In genomic region chr22:46290121-46290842, GRCh38 we compare ENCODE assay signal across 18 cellular contexts. TPM values are rescaled to one million over a fixed set of nuclear protein-coding genes. Genes with fewer than 3 reads are reported as not detected.
DNase-seq lines count a peak whose midpoint lies in the region; ATAC-seq and TF ChIP-seq lines count a peak whose summit lies in the region.
"Had no signal": no experiment of that assay in that cellular context is flagged by ENCODE, and none has a peak within 500 bp of the region (broad histone marks: within the 10 kb centered on the region; RNA-seq: fewer than 3 reads in every experiment).

No MANE protein-coding gene starts in this region.

- H2BK5ac ChIP-seq in trophoblast cell (ENCODE audit: low read depth, low read length, poor library complexity), result no peak overlapping the region

- peak overlapping the region; percentile 94 for H3K4me2 ChIP-seq in BLaER1
- no peak overlapping the region for H3K4me2 ChIP-seq in DND-41 (ENCODE audit: insufficient read depth, low read length)
- no peak overlapping the region for H3K4me2 ChIP-seq in trophoblast cell (ENCODE audit: low read length)

- no peak overlapping the region for H3K14ac ChIP-seq in trophoblast cell (ENCODE audit: low read length)

- no peak for TF ChIP-seq CTCF in DND-41 (IDR thresholded peaks at IDR 0.05; ENCODE audit: borderline replicate concordance, extremely low read depth, low read length, poor library complexity, severe bottlenecking)

- ATAC-seq in DND-41 (ENCODE audit: insufficient read depth, low read depth), result no peak
- ATAC-seq in Right ventricle myocardium inferior, result peak; percentile 70
- ATAC-seq in natural killer cell treated with Interleukin-12 subunit alpha and Interleukin-12 subunit beta and Interleukin-15 and Interleukin-18, amount 100 ng/mL, for 72 hours, result peak; percentile 37 to 62

- peak overlapping the region; percentile 99 for H3K27ac Mint-ChIP-seq in natural killer cell treated with Interleukin-12 subunit alpha and Interleukin-12 subunit beta and Interleukin-15 and Interleukin-18, amount 100 ng/mL, for 72 hours
- H3K27ac Mint-ChIP-seq: activated CD4-positive, alpha-beta T cell treated with anti-CD3 and anti-CD28 coated beads, Interleukin-2, amount 10 ng/mL, durations not matched to agents 24 days and 14 days; activated naive CD4-positive, alpha-beta T cell treated with anti-CD3 and anti-CD28 coated beads for 36 hours; nephron had no signal

- no CpG with 5 or more reads among the region's 17 CpGs for WGBS in trophoblast cell (ENCODE audit: extremely low coverage, insufficient coverage, insufficient read length)

- no peak overlapping the region for H3K9ac ChIP-seq in BLaER1
- no peak overlapping the region for H3K9ac ChIP-seq in DND-41 (ENCODE audit: low read depth, low read length)
- no peak overlapping the region for H3K9ac ChIP-seq in trophoblast cell (ENCODE audit: low read length)

- H3K4me1 ChIP-seq in BLaER1 (peaks cover 90% of the 10 kb centered on the region), DND-41 (ENCODE audit: insufficient read depth, low read length) (peaks cover 3% of the 10 kb centered on the region), trophoblast cell (ENCODE audit: control insufficient read depth in 1 of 2, insufficient read depth in 2 of 2, low read length in 2 of 2) (no peaks in the 10 kb centered on the region)

- H3K27me3 ChIP-seq in BLaER1, result no peaks in the 10 kb centered on the region
- H3K27me3 ChIP-seq in DND-41 (ENCODE audit: insufficient read depth, low read length, poor library complexity), result no peaks in the 10 kb centered on the region
- H3K27me3 ChIP-seq in trophoblast cell (ENCODE audit: insufficient read depth, low read length), result no peaks in the 10 kb centered on the region

- H4K20me1 ChIP-seq in BLaER1 (no peaks in the 10 kb centered on the region), DND-41 (ENCODE audit: insufficient read depth, low read length) (no peaks in the 10 kb centered on the region)

- H3K79me2 ChIP-seq in DND-41 (ENCODE audit: insufficient read depth, low read length) (peaks cover under 1% of the 10 kb centered on the region; the same call in 1 of the 2 replicates), trophoblast cell (ENCODE audit: control insufficient read depth, insufficient read depth, low read length, poor library complexity) (no peaks in the 10 kb centered on the region)

- H2AK5ac ChIP-seq in trophoblast cell (ENCODE audit: low read length), result no peak overlapping the region

- H2BK12ac ChIP-seq in trophoblast cell (ENCODE audit: low read length), result no peak overlapping the region

- no peak overlapping the region for H3K23ac ChIP-seq in trophoblast cell (ENCODE audit: low read length)

- peaks cover 11% of the 10 kb centered on the region for H3K36me3 Mint-ChIP-seq in natural killer cell treated with Interleukin-12 subunit alpha and Interleukin-12 subunit beta and Interleukin-15 and Interleukin-18, amount 100 ng/mL, for 72 hours

- no peak overlapping the region for H4K8ac ChIP-seq in trophoblast cell (ENCODE audit: low read depth, low read length)

- H3K4me1 Mint-ChIP-seq in natural killer cell treated with Interleukin-12 subunit alpha and Interleukin-12 subunit beta and Interleukin-15 and Interleukin-18, amount 100 ng/mL, for 72 hours (ENCODE audit: low read depth in 2 of 2), result peaks cover 61 to 71% of the 10 kb centered on the region in 2 donors
- H3K4me1 Mint-ChIP-seq: nephron had no signal

- peak overlapping the region; percentile 89 for H3K27ac ChIP-seq in BLaER1
- 0 out of 2 replicates have a peak overlapping the region, but pooled peaks have one; percentile 13 for H3K27ac ChIP-seq in DND-41 (ENCODE audit: low read length)
- H3K27ac ChIP-seq in trophoblast cell (ENCODE audit: low read depth, low read length), result no peak overlapping the region

- 0 out of 2 replicates have a peak, but pooled peaks cover 4% of the 10 kb centered on the region for H3K9me3 ChIP-seq in BLaER1
- no peaks in the 10 kb centered on the region for H3K9me3 ChIP-seq in DND-41 (ENCODE audit: insufficient read depth, low read length, severe bottlenecking)
- peaks cover 1% of the 10 kb centered on the region for H3K9me3 ChIP-seq in trophoblast cell (ENCODE audit: insufficient read depth, low read depth, low read length)

- intact Hi-C loops in Right ventricle myocardium inferior (cut with DNase I), result loop anchor here (1.0 kb wide), 1 partner anchor 10 kb away; no protein-coding TSS in a partner anchor

- no peak overlapping the region for H3K18ac ChIP-seq in trophoblast cell (ENCODE audit: low read length)

- H3K36me3 ChIP-seq in BLaER1 (peaks cover 18% of the 10 kb centered on the region; the same call in 1 of the 2 replicates), DND-41 (ENCODE audit: insufficient read depth, low read length) (peaks cover 41% of the 10 kb centered on the region), trophoblast cell (ENCODE audit: control insufficient read depth in 1 of 2, insufficient read depth in 2 of 2, low read length in 2 of 2) (peaks cover 24 to 39% of the 10 kb centered on the region in 2 experiments)

- no peak overlapping the region for H3K4me3 ChIP-seq in BLaER1
- no peak overlapping the region for H3K4me3 ChIP-seq in DND-41 (ENCODE audit: low read depth in 1 of 2, low read length in 2 of 2)
- H3K4me3 ChIP-seq in trophoblast cell (ENCODE audit: low read depth, low read length), result no peak overlapping the region

- DNase-seq in DND-41, result no peak
- DNase-seq in Right ventricle myocardium inferior (ENCODE audit: missing footprints), result no peak
- no peak for DNase-seq in natural killer cell treated with Interleukin-12 subunit alpha and Interleukin-12 subunit beta and Interleukin-15 and Interleukin-18, amount 100 ng/mL, for 72 hours (ENCODE audit: low spot score)
- no peak for DNase-seq in activated gamma-delta T cell treated with Interleukin-2 at 50 U/mL for 16 hours
- DNase-seq in trophoblast cell, result no peak
- no peak for DNase-seq in kidney tubule cell (ENCODE audit: low spot score)
- DNase-seq: activated CD4-positive, alpha-beta T cell treated with anti-CD3 and anti-CD28 coated beads, Interleukin-2, amount 10 ng/mL, durations not matched to agents 24 days and 14 days; activated naive CD4-positive, alpha-beta T cell treated with anti-CD3 and anti-CD28 coated beads for 36 hours; EL; islet precursor cell; KG1; mesendoderm; NCI-H524 treated with DMSO at 0.1 percent for 48 hours; stimulated activated CD4-positive, alpha-beta T cell treated with anti-CD3 and anti-CD28 coated beads, Interleukin-15, amount 100 ng/mL, for 24 hours; SW 1271 had no signal

- peak overlapping the region; percentile 78 for H3K4me3 Mint-ChIP-seq in natural killer cell treated with Interleukin-12 subunit alpha and Interleukin-12 subunit beta and Interleukin-15 and Interleukin-18, amount 100 ng/mL, for 72 hours
- H3K4me3 Mint-ChIP-seq: activated CD4-positive, alpha-beta T cell treated with anti-CD3 and anti-CD28 coated beads, Interleukin-2, amount 10 ng/mL, durations not matched to agents 24 days and 14 days; activated naive CD4-positive, alpha-beta T cell treated with anti-CD3 and anti-CD28 coated beads for 36 hours; nephron had no signal

- no peaks in the 10 kb centered on the region for H3K79me1 ChIP-seq in trophoblast cell (ENCODE audit: low read length)

- no peak overlapping the region for H4K12ac ChIP-seq in trophoblast cell (ENCODE audit: low read depth, low read length)

- H3K4ac ChIP-seq in trophoblast cell (ENCODE audit: low read depth, low read length), result no peak overlapping the region

- no peak overlapping the region for H4K91ac ChIP-seq in trophoblast cell (ENCODE audit: low read depth, low read length)

- no peaks in the 10 kb centered on the region for H3K9me3 Mint-ChIP-seq in natural killer cell treated with Interleukin-12 subunit alpha and Interleukin-12 subunit beta and Interleukin-15 and Interleukin-18, amount 100 ng/mL, for 72 hours
- H3K9me3 Mint-ChIP-seq: activated CD4-positive, alpha-beta T cell treated with anti-CD3 and anti-CD28 coated beads, Interleukin-2, amount 10 ng/mL, durations not matched to agents 24 days and 14 days; nephron had no signal

- H2AFZ ChIP-seq in DND-41 (ENCODE audit: low read depth, low read length) (no peak overlapping the region), trophoblast cell (ENCODE audit: insufficient read depth, low read length, poor library complexity) (no peak overlapping the region)

- no peaks in the 10 kb centered on the region for H3K27me3 Mint-ChIP-seq in natural killer cell treated with Interleukin-12 subunit alpha and Interleukin-12 subunit beta and Interleukin-15 and Interleukin-18, amount 100 ng/mL, for 72 hours
- H3K27me3 Mint-ChIP-seq: activated CD4-positive, alpha-beta T cell treated with anti-CD3 and anti-CD28 coated beads, Interleukin-2, amount 10 ng/mL, durations not matched to agents 24 days and 14 days had no signal

- H2BK120ac ChIP-seq in trophoblast cell (ENCODE audit: insufficient read depth, low read length, poor library complexity), result no peak overlapping the region

RNA-seq across cellular contexts. Expression of gene GTSE1, which starts 6.4 kb away (rescaled TPM):
- total RNA-seq in Right ventricle myocardium inferior, result 0.92 TPM
- 10 to 100 TPM; 34.6 to 90.2 TPM for total RNA-seq in natural killer cell treated with Interleukin-12 subunit alpha and Interleukin-12 subunit beta and Interleukin-15 and Interleukin-18, amount 100 ng/mL, for 72 hours
- polyA plus RNA-seq in trophoblast cell (2013), result 20.9 and 23.5 TPM in 2 replicates

RNA-seq across cellular contexts. Expression of gene TTC38, which starts 22.5 kb away (rescaled TPM):
- total RNA-seq in Right ventricle myocardium inferior, result 23.8 TPM
- 10 to 100 TPM; 63.7 to 64.2 TPM for total RNA-seq in natural killer cell treated with Interleukin-12 subunit alpha and Interleukin-12 subunit beta and Interleukin-15 and Interleukin-18, amount 100 ng/mL, for 72 hours
- 11.4 and 12.4 TPM in 2 replicates for polyA plus RNA-seq in trophoblast cell (2013)

RNA-seq across cellular contexts. Expression of gene PKDREJ, which starts 27.1 kb away (rescaled TPM):
- 0.08 TPM for total RNA-seq in Right ventricle myocardium inferior
- total RNA-seq in natural killer cell treated with Interleukin-12 subunit alpha and Interleukin-12 subunit beta and Interleukin-15 and Interleukin-18, amount 100 ng/mL, for 72 hours, result under 1 TPM in 1 of 2 donors, not detected in 1; 0.07 TPM
- polyA plus RNA-seq in trophoblast cell (2013), result under 0.01 TPM in 2 replicates
- total RNA-seq: activated CD4-positive, alpha-beta T cell treated with anti-CD3 and anti-CD28 coated beads, Interleukin-2, amount 10 ng/mL, durations not matched to agents 24 days and 14 days; activated naive CD4-positive, alpha-beta T cell treated with anti-CD3 and anti-CD28 coated beads for 36 hours; renal cortical epithelial cell had no signal

RNA-seq across cellular contexts. Expression of gene CDPF1, which starts 40.2 kb away (rescaled TPM):
- 6.2 TPM for total RNA-seq in Right ventricle myocardium inferior
- total RNA-seq in natural killer cell treated with Interleukin-12 subunit alpha and Interleukin-12 subunit beta and Interleukin-15 and Interleukin-18, amount 100 ng/mL, for 72 hours, result 10 to 100 TPM in 1 of 2 donors, 1 to 10 TPM in 1; 8.2 to 10.7 TPM
- 5.5 and 5.9 TPM in 2 replicates for polyA plus RNA-seq in trophoblast cell (2013)

RNA-seq across cellular contexts. Expression of gene TRMU, which starts 45.2 kb away (rescaled TPM):
- total RNA-seq in Right ventricle myocardium inferior, result 42.2 TPM
- 100 to 1,000 TPM in 1 of 2 donors, 10 to 100 TPM in 1; 72.7 to 135 TPM for total RNA-seq in natural killer cell treated with Interleukin-12 subunit alpha and Interleukin-12 subunit beta and Interleukin-15 and Interleukin-18, amount 100 ng/mL, for 72 hours
- 28.5 TPM in 2 replicates for polyA plus RNA-seq in trophoblast cell (2013)

Comparison
In these comparisons a context has a peak if more than half of its experiments do, and no peak if none do; other contexts are left out.
1. RNA of gene GTSE1, which starts 6.4 kb away (total RNA-seq): 34.6 to 90.2 TPM in natural killer cell treated with Interleukin-12 subunit alpha and Interleukin-12 subunit beta and Interleukin-15 and Interleukin-18, amount 100 ng/mL, for 72 hours; 0.92 TPM in Right ventricle myocardium inferior (single experiment); every median in the first group is over 10 times any median in the second.